ENCODE assay signal across 8 cellular contexts in genomic region chr15:68930268-68931022, GRCh38. TPM values are rescaled to one million over a fixed set of nuclear protein-coding genes. Genes with fewer than 3 reads are reported as not detected.
DNase-seq lines count a peak whose midpoint lies in the region; ATAC-seq, FAIRE-seq and TF ChIP-seq lines count a peak whose summit lies in the region.

Gene SPESP1, plus strand, starts transcription at chr15:68930525. Its CDS starts 129 bp downstream, at chr15:68930654.

- no peaks in the 10 kb centered on the region for H3K4me1 ChIP-seq in gastrocnemius medialis

- H3K9me3 ChIP-seq in gastrocnemius medialis = no peaks in the 10 kb centered on the region
- H3K9me3 ChIP-seq in WERI-Rb-1 (ENCODE audit: severe bottlenecking) = peaks cover 11% of the 10 kb centered on the region

- in situ Hi-C loops in gastrocnemius medialis (cut with MboI; ENCODE audit: low sequenced_read_pairs in 4 of 4) = no loop called here

- H3K27me3 ChIP-seq in gastrocnemius medialis = no peaks in the 10 kb centered on the region
- H3K27me3 ChIP-seq in WERI-Rb-1 (ENCODE audit: insufficient read depth, low read depth, severe bottlenecking) = no peaks in the 10 kb centered on the region

- H3K27ac ChIP-seq in gastrocnemius medialis (no peak within 1 kb of the TSS), WERI-Rb-1 (no peak within 1 kb of the TSS)

- DNase-seq in activated T-helper 1 cell treated with Interleukin-2 at 50 U/mL for 16 hours (ENCODE audit: low read depth) (peak; percentile 29), frontal cortex (ENCODE audit: low spot score in 2 of 2) (peak; percentile 38 to 45), gastrocnemius medialis (peak; percentile 3 to 27), D721Med (ENCODE audit: insufficient read length, low spot score) (no peak), WERI-Rb-1 (no peak), NCI-H1930 (lab: John Stamatoyannopoulos, UW) (no peak)

- ATAC-seq in HG02884 (IDR thresholded peaks at IDR 0.05; ENCODE audit: unreplicated experiment) (peak; percentile 85), gastrocnemius medialis (peak; percentile 54 to 65), HG02885 (IDR thresholded peaks at IDR 0.05; ENCODE audit: poor library complexity, unreplicated experiment) (no peak)

- H3K4me3 ChIP-seq in gastrocnemius medialis (peak within 1 kb of the TSS; percentile 31 to 51 (median 38)), WERI-Rb-1 (ENCODE audit: low read depth, low read length) (no peak within 1 kb of the TSS)

- intact Hi-C loops in gastrocnemius medialis (cut with DNase I; ENCODE audit: low total_unique reads) = no loop called here

- H3K36me3 ChIP-seq in gastrocnemius medialis (no peaks in the 10 kb centered on the region), WERI-Rb-1 (no peaks in the 10 kb centered on the region)

- TF ChIP-seq POLR2A in gastrocnemius medialis (IDR thresholded peaks at IDR 0.05) = peak in 1 of 2 donors; percentile 36

- TF ChIP-seq CTCF in gastrocnemius medialis (IDR thresholded peaks at IDR 0.05 in 4 of 5, conservative IDR thresholded peaks at IDR 0.05 in 1 of 5) = no peak
- no peak for TF ChIP-seq CTCF in D721Med (IDR thresholded peaks at IDR 0.05; ENCODE audit: insufficient read depth, missing control alignments)
- no peak for TF ChIP-seq CTCF in WERI-Rb-1 (IDR thresholded peaks at IDR 0.05; ENCODE audit: low read depth, low read length)

- FAIRE-seq in frontal cortex (lab: Jason Lieb, UNC) = no peak
- no peak for FAIRE-seq in D721Med (lab: Jason Lieb, UNC)

RNA-seq across cellular contexts. Expression of gene SPESP1, which starts in this region (rescaled TPM):
- total RNA-seq in frontal cortex (4.5 TPM), gastrocnemius medialis (1 to 10 TPM; 1.3 to 3.6 (median 1.6) TPM)

Comparison
In these comparisons a context has a peak if more than half of its experiments do, and no peak if none do; other contexts are left out.
1. DNase-seq: peak in activated T-helper 1 cell treated with Interleukin-2 at 50 U/mL for 16 hours (single experiment), frontal cortex (2 of 2) and gastrocnemius medialis (2 of 2); none in D721Med (single experiment), WERI-Rb-1 (single experiment) and NCI-H1930 (0 of 2).